8 cellular contexts compared by ENCODE assay signal in genomic region chr10:43574035-43574892, GRCh38. TPM values are rescaled to one million over a fixed set of nuclear protein-coding genes. Genes with fewer than 3 reads are reported as not detected.
DNase-seq lines count a peak whose midpoint lies in the region; ATAC-seq, FAIRE-seq and TF ChIP-seq lines count a peak whose summit lies in the region.

TSS of gene ZNF239 (minus strand) at chr10:43574616. CDS start at chr10:43558079, 16,537 bp downstream.

- H3K36me3 ChIP-seq in H1 (ENCODE audit: control insufficient read depth in 2 of 4, insufficient read depth in 4 of 4, low read length in 3 of 4) (peaks cover 0 to 9% (median 0%) of the 10 kb centered on the region in 4 experiments; a peak in 1 of 8 replicates), mesenchymal stem cell (ENCODE audit: control insufficient read depth in 1 of 2, insufficient read depth in 2 of 2, low read depth in 1 of 2, low read length in 2 of 2) (peaks cover 0 to 19% of the 10 kb centered on the region in 2 experiments)

- H3K9ac ChIP-seq in H1 (replicated peaks in 1 of 4; ENCODE audit: extremely low read depth in 1 of 4, low read depth in 3 of 4, low read length in 3 of 4): peak within 1 kb of the TSS in 2 of 4 experiments; percentile 3 to 18; a peak in 1 of 7 replicates
- peak within 1 kb of the TSS; percentile 88 for H3K9ac ChIP-seq in mesenchymal stem cell (ENCODE audit: low read length)

- H2AFZ ChIP-seq in H1 (ENCODE audit: low read length) (0 out of 2 replicates have a peak within 1 kb of the TSS, but pooled peaks have one; percentile 11), mesenchymal stem cell (ENCODE audit: low read depth, low read length) (peak within 1 kb of the TSS; percentile 70)

- H4K5ac ChIP-seq in H1 (ENCODE audit: insufficient read length, low read depth, low read length): no peak within 1 kb of the TSS

- TF ChIP-seq RAD21 in H1 (IDR thresholded peaks at IDR 0.05 in 1 of 2, conservative IDR thresholded peaks at IDR 0.05 in 1 of 2; ENCODE audit: low read depth in 2 of 2, low read length in 2 of 2): no peak

- H3K4me1 ChIP-seq in H1 (replicated peaks in 1 of 4; ENCODE audit: control insufficient read depth in 3 of 4, insufficient read depth in 4 of 4, low read length in 3 of 4) (peaks cover 0 to 5% (median 1%) of the 10 kb centered on the region in 4 experiments; a peak in 2 of 7 replicates), mesenchymal stem cell (ENCODE audit: control insufficient read depth, insufficient read depth, low read depth, low read length) (peaks cover 7% of the 10 kb centered on the region)

- H3K14ac ChIP-seq in H1 (ENCODE audit: insufficient read length) (no peak within 1 kb of the TSS), mesenchymal stem cell (ENCODE audit: low read length in 2 of 2) (peak within 1 kb of the TSS in 1 of 2 experiments; percentile 92)

- CTCF ChIA-PET in H1 (lab: Charles Lee; ENCODE audit: partially characterized antibody): interaction anchor here (1.7 kb wide), 1 partner anchor 15 kb away, joined by 5 read pairs; no protein-coding TSS in a partner anchor

- no peaks in the 10 kb centered on the region for H4K20me1 ChIP-seq in H1 (replicated peaks in 1 of 2; ENCODE audit: control insufficient read depth in 1 of 2, insufficient read depth in 2 of 2, low read length in 2 of 2)

- H3K4me2 ChIP-seq in H1 (ENCODE audit: insufficient read depth in 1 of 2, low read depth in 2 of 2, low read length in 2 of 2) (peak within 1 kb of the TSS; percentile 63 to 96), mesenchymal stem cell (ENCODE audit: low read length, poor library complexity, severe bottlenecking) (peak within 1 kb of the TSS; percentile 81)

- H2BK12ac ChIP-seq in H1 (ENCODE audit: low read depth, low read length) (no peak within 1 kb of the TSS), mesenchymal stem cell (ENCODE audit: low read length in 2 of 2) (peak within 1 kb of the TSS in 1 of 2 experiments; percentile 71)

- peaks cover 25 to 50% of the 10 kb centered on the region in 2 experiments for H3K9me3 ChIP-seq in H1 (ENCODE audit: insufficient read depth in 2 of 2, low read depth in 1 of 2, low read length in 1 of 2)
- no peaks in the 10 kb centered on the region for H3K9me3 ChIP-seq in mesenchymal stem cell (ENCODE audit: control insufficient read depth, low read length)

- POLR2A ChIA-PET in H1 (lab: Charles Lee; ENCODE audit: partially characterized antibody): interaction anchor here (0.9 to 3.6 kb wide), 4 partner anchors 9 to 75 kb away, joined by 4 to 23 read pairs (median 5); partner anchors contain the start of gene ZNF32

- H2BK120ac ChIP-seq in H1 (replicated peaks; ENCODE audit: low read depth, low read length) (no peak within 1 kb of the TSS), mesenchymal stem cell (ENCODE audit: low read depth, low read length) (peak within 1 kb of the TSS; percentile 37)

- no peak within 1 kb of the TSS for H3K27ac ChIP-seq in H1 (ENCODE audit: low read depth, low read length)
- H3K27ac ChIP-seq in mesenchymal stem cell (ENCODE audit: low read length, poor library complexity, severe bottlenecking): no peak within 1 kb of the TSS

- peak within 1 kb of the TSS; percentile 22 for H3K56ac ChIP-seq in H1 (replicated peaks; ENCODE audit: insufficient read length, low read depth, low read length)

- H3K27me3 ChIP-seq in H1 (replicated peaks in 1 of 4; ENCODE audit: control insufficient read depth in 3 of 4, extremely low read depth in 1 of 4, insufficient read depth in 3 of 4, low read length in 3 of 4): peaks cover 0 to 19% (median 9%) of the 10 kb centered on the region in 4 experiments; a peak in 6 of 7 replicates
- no peaks in the 10 kb centered on the region for H3K27me3 ChIP-seq in mesenchymal stem cell (ENCODE audit: control insufficient read depth in 1 of 2, insufficient read depth in 1 of 2, low read length in 2 of 2)

- H2AK5ac ChIP-seq in H1 (ENCODE audit: low read depth, low read length) (no peak within 1 kb of the TSS), mesenchymal stem cell (ENCODE audit: low read length, severe bottlenecking) (no peak within 1 kb of the TSS)

- no peak within 1 kb of the TSS for H2BK15ac ChIP-seq in H1 (ENCODE audit: low read length)
- H2BK15ac ChIP-seq in mesenchymal stem cell (ENCODE audit: low read depth, poor library complexity, severe bottlenecking): peak within 1 kb of the TSS; percentile 19

- ATAC-seq in GM18499 (IDR thresholded peaks at IDR 0.05; ENCODE audit: insufficient read depth, unreplicated experiment): peak; percentile 82
- peak; percentile 90 for ATAC-seq in HG02870 (IDR thresholded peaks at IDR 0.05; ENCODE audit: unreplicated experiment)

- H4K91ac ChIP-seq in H1 (replicated peaks; ENCODE audit: insufficient read length, low read length) (no peak within 1 kb of the TSS), mesenchymal stem cell (ENCODE audit: low read length) (peak within 1 kb of the TSS; percentile 66)

- 55% methylated on average over 53 of the region's 75 CpGs; no CpG with 5 or more reads in 1 of the 2 experiments for WGBS in H1 (ENCODE audit: extremely low coverage in 1 of 2, insufficient coverage in 1 of 2, insufficient read length in 1 of 2, insufficient replicate concordance in 2 of 2, low coverage in 1 of 2, low lambda C conversion rate in 2 of 2, missing lambda C conversion rate in 1 of 2), 2 experiments
- 6% methylated on average over 58 of the region's 75 CpGs for WGBS in mesenchymal stem cell

- no peak within 1 kb of the TSS for H2BK20ac ChIP-seq in H1 (ENCODE audit: low read length)

- H3K4me3 ChIP-seq in H1 (ENCODE audit: extremely low read depth in 1 of 4, insufficient read depth in 2 of 4, low read depth in 3 of 4, low read length in 4 of 4) (peak within 1 kb of the TSS; percentile 32 to 64 (median 47)), mesenchymal stem cell (ENCODE audit: insufficient read depth in 1 of 2, low read depth in 1 of 2, low read length in 2 of 2) (peak within 1 kb of the TSS; percentile 83 to 85)

- H3K23ac ChIP-seq in H1 (ENCODE audit: insufficient read length): no peak within 1 kb of the TSS
- H3K23ac ChIP-seq in mesenchymal stem cell (ENCODE audit: low read length in 2 of 2): no peak within 1 kb of the TSS

- H3K79me1 ChIP-seq in H1 (ENCODE audit: low read depth, low read length): 0 out of 2 replicates have a peak, but pooled peaks cover 5% of the 10 kb centered on the region
- peaks cover 8% of the 10 kb centered on the region for H3K79me1 ChIP-seq in mesenchymal stem cell (replicated peaks; ENCODE audit: low read length, poor library complexity, severe bottlenecking)

- peak; percentile 23 to 60 for DNase-seq in NCI-H524 (lab: John Stamatoyannopoulos, UW)
- DNase-seq in activated CD8-positive, alpha-beta memory T cell treated with anti-CD3 and anti-CD28 coated beads for 48 hours (ENCODE audit: low read depth in 2 of 3, low spot score in 2 of 3): peak; percentile 55 to 74 (median 72)
- DNase-seq in H1 (ENCODE audit: low read depth in 1 of 2, low spot score in 2 of 2): peak; percentile 34 to 87
- peak; percentile 76 for DNase-seq in mesenchymal stem cell
- DNase-seq in stimulated activated CD4-positive, alpha-beta T cell treated with anti-CD3 and anti-CD28 coated beads, TNF-alpha, amount 100 ng/mL, for 48 hours (ENCODE audit: low read depth in 3 of 3): peak; percentile 67 to 72 (median 71)
- DNase-seq in KBM-7: no peak

- in situ Hi-C loops in KBM-7 (cut with MboI; ENCODE audit: low pct_unique_long_range_greater_than_20kb, low sequenced_read_pairs): no loop called here

- H2BK5ac ChIP-seq in H1 (ENCODE audit: low read depth, low read length) (no peak within 1 kb of the TSS; the same call in 1 of the 2 replicates), mesenchymal stem cell (ENCODE audit: low read depth, low read length, poor library complexity, severe bottlenecking) (no peak within 1 kb of the TSS)

- H3K4ac ChIP-seq in H1 (replicated peaks; ENCODE audit: insufficient read length, low read depth, low read length): no peak within 1 kb of the TSS
- no peak within 1 kb of the TSS for H3K4ac ChIP-seq in mesenchymal stem cell (ENCODE audit: low read depth in 1 of 2, low read length in 2 of 2)

- no peak for TF ChIP-seq EP300 in H1 (IDR thresholded peaks at IDR 0.05; ENCODE audit: borderline replicate concordance in 1 of 2, low read depth in 2 of 2, low read length in 2 of 2)

- H3K79me2 ChIP-seq in H1 (ENCODE audit: control insufficient read depth in 1 of 2, insufficient read depth in 2 of 2, low read length in 2 of 2): peaks cover 0 to 3% of the 10 kb centered on the region in 2 experiments; a peak in 1 of 4 replicates

- H3K23me2 ChIP-seq in H1 (ENCODE audit: low read depth, low read length): peaks cover 7% of the 10 kb centered on the region; the same call in 1 of the 2 replicates

- no peak for TF ChIP-seq POLR2A in H1 (IDR thresholded peaks at IDR 0.05; ENCODE audit: control extremely low read depth in 1 of 2, low read depth in 2 of 2, low read length in 2 of 2)

- H3K18ac ChIP-seq in H1 (ENCODE audit: extremely low read depth, low read length) (peak within 1 kb of the TSS; percentile 20; the same call in 1 of the 2 replicates), mesenchymal stem cell (ENCODE audit: low read depth in 1 of 2, low read length in 2 of 2) (peak within 1 kb of the TSS; percentile 82 to 84)

- FAIRE-seq in H1 (lab: Jason Lieb, UNC): no peak

- TF ChIP-seq CTCF in H1 (IDR thresholded peaks at IDR 0.05; ENCODE audit: control extremely low read depth in 1 of 3, insufficient read depth in 1 of 3, low read depth in 1 of 3, low read length in 3 of 3): no peak

- H4K8ac ChIP-seq in H1 (ENCODE audit: extremely low read depth, insufficient read depth, low read length) (peak within 1 kb of the TSS; percentile 95), mesenchymal stem cell (ENCODE audit: low read length) (peak within 1 kb of the TSS; percentile 84)

TF ChIP-seq in H1, 55 proteins besides CTCF, POLR2A, EP300 and RAD21 (continues in another document):
- TF ChIP-seq CHD1 (IDR thresholded peaks at IDR 0.05; ENCODE audit: low read depth, low read length) (no peak), KDM4A (IDR thresholded peaks at IDR 0.05; ENCODE audit: low read depth, low read length, severe bottlenecking) (peak; percentile 93), SP4 (IDR thresholded peaks at IDR 0.05; ENCODE audit: low read length) (no peak), BCL11A (IDR thresholded peaks at IDR 0.05; ENCODE audit: low read depth in 2 of 2, low read length in 2 of 2) (no peak), SP1 (IDR thresholded peaks at IDR 0.05; ENCODE audit: low read depth, low read length) (peak; percentile 59; the same call in 1 of the 2 replicates), SUZ12 (IDR thresholded peaks at IDR 0.05; ENCODE audit: low read length) (no peak)

RNA-seq across cellular contexts. Expression of gene ZNF239, which starts in this region (rescaled TPM):
- 10.3 and 11.4 TPM in 2 replicates for total RNA-seq in H1 (2021; fragmentation: NEBNext Ultra II Directional; extraction: Animal tissue kit (Norgen Biotek cat#: 25700))
- polyA plus RNA-seq in H1 (2011; rRNA removed): 1.3 and 2.4 TPM in 2 replicates
- polyA plus RNA-seq in H1 (2011; cell fraction: cytosol; rRNA removed): 3.2 TPM
- 3.0 TPM for polyA plus RNA-seq in H1 (2011; cell fraction: nucleus; rRNA removed)
- polyA plus RNA-seq in H1 (2012, experiment 1 of 2): 3.3 to 6.3 TPM (median 3.4 TPM) in 4 replicates
- polyA plus RNA-seq in H1 (2012, experiment 2 of 2): 0.50 TPM
- polyA plus RNA-seq in H1 (2013, experiment 1 of 2): 7.0 TPM
- polyA plus RNA-seq in H1 (2013, experiment 2 of 2): 6.2 TPM
- 8.7 and 11.6 TPM in 2 replicates for polyA minus RNA-seq in H1 (2011; rRNA and poly(A)+ RNA removed)
- 3.3 TPM for polyA minus RNA-seq in H1 (2011; cell fraction: cytosol; rRNA and poly(A)+ RNA removed)
- polyA minus RNA-seq in H1 (2011; cell fraction: nucleus; rRNA and poly(A)+ RNA removed): 9.8 TPM
- polyA plus RNA-seq in mesenchymal stem cell (2013, experiment 1 of 2): 1.3 TPM
- 1.3 TPM for polyA plus RNA-seq in mesenchymal stem cell (2013, experiment 2 of 2)
